8 cellular contexts compared by ENCODE assay signal in the genomic region with DNA sequence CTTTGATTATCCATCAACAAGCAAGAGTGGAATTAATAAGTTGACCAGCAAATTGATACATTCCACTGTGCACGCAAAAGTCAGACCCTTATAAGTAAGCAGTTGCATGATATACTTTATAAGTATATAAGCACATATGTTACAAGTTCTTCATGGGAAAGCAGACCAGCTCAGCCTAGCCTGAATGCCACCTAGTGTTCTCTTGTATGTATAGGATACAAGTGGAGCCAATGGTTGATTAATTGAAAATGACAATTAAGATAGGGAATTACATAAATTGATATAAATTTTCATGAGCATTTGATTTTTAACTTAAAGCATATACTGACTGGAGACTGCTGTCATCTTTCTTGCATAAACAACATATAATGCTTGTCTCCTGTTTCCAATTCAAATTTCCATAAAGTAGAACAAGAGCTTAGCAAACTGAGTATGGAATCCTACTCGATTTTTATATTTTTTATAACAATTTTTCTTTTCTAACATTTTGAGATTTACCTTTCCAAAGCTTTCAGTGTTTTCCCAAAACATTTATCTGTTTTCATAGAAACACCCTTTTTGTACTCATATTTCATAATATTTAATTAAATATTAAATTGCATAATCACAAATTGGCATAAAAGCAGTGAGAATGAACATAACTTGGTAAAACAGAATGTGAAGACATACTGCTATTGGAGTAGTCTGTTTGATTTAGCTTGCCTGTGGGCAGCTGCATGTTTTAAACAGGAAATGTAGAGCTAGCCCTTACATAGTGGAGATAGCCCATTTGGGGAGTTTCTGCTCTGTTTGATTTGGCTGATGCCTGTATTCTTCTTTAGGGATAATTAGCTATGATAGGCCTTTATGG.
DNase-seq lines count a peak whose midpoint lies in the region; ATAC-seq and TF ChIP-seq lines count a peak whose summit lies in the region.

No MANE protein-coding gene starts in this region.

- DNase-seq in DND-41 (no peak), KBM-7 (peak; percentile 30), SKM-1 (lab: John Stamatoyannopoulos, UW; ENCODE audit: unreplicated experiment) (peak; percentile 5), foreskin keratinocyte (peak in 1 of 2 donors; percentile 34), skeletal muscle cell (ENCODE audit: low read depth) (peak; percentile 25)

- no peak overlapping the region for H3K4me3 ChIP-seq in DND-41 (ENCODE audit: low read depth in 1 of 2, low read length in 2 of 2)
- H3K4me3 ChIP-seq in skeletal muscle cell (ENCODE audit: low read depth, low read length): no peak overlapping the region

- H3K9ac ChIP-seq in DND-41 (ENCODE audit: low read depth, low read length): no peak overlapping the region

- in situ Hi-C loops in KBM-7 (cut with MboI; ENCODE audit: low pct_unique_long_range_greater_than_20kb, low sequenced_read_pairs): no loop called here

- H3K27ac ChIP-seq in DND-41 (ENCODE audit: low read length): no peak overlapping the region
- no peak overlapping the region for H3K27ac ChIP-seq in foreskin keratinocyte

- no peak overlapping the region for H3K4me2 ChIP-seq in DND-41 (ENCODE audit: insufficient read depth, low read length)

- no peaks in the 10 kb centered on the region for H3K4me1 ChIP-seq in DND-41 (ENCODE audit: insufficient read depth, low read length)
- peaks cover 13% of the 10 kb centered on the region for H3K4me1 ChIP-seq in foreskin keratinocyte

- H3K27me3 ChIP-seq in DND-41 (ENCODE audit: insufficient read depth, low read length, poor library complexity) (no peaks in the 10 kb centered on the region), foreskin keratinocyte (no peaks in the 10 kb centered on the region)

- H3K79me2 ChIP-seq in DND-41 (ENCODE audit: insufficient read depth, low read length): no peaks in the 10 kb centered on the region

- no peaks in the 10 kb centered on the region for H4K20me1 ChIP-seq in DND-41 (ENCODE audit: insufficient read depth, low read length)

- no peaks in the 10 kb centered on the region for H3K9me3 ChIP-seq in DND-41 (ENCODE audit: insufficient read depth, low read length, severe bottlenecking)

- ATAC-seq in DND-41 (ENCODE audit: insufficient read depth, low read depth) (peak; percentile 63; the same call in 2 of the 3 replicates), foreskin keratinocyte (peak; percentile 44), GM19467 (IDR thresholded peaks at IDR 0.05; ENCODE audit: unreplicated experiment) (no peak), GM18517 (IDR thresholded peaks at IDR 0.05; ENCODE audit: unreplicated experiment) (no peak), HG03378 (IDR thresholded peaks at IDR 0.05; ENCODE audit: unreplicated experiment) (no peak)

- TF ChIP-seq CTCF in DND-41 (IDR thresholded peaks at IDR 0.05; ENCODE audit: borderline replicate concordance, extremely low read depth, low read length, poor library complexity, severe bottlenecking) (peak; percentile 51), foreskin keratinocyte (conservative IDR thresholded peaks at IDR 0.05) (peak; percentile 77)

- no peaks in the 10 kb centered on the region for H3K36me3 ChIP-seq in DND-41 (ENCODE audit: insufficient read depth, low read length)

- no peak overlapping the region for H2AFZ ChIP-seq in DND-41 (ENCODE audit: low read depth, low read length)

Comparison
In these comparisons a context has a peak if more than half of its experiments do, and no peak if none do; other contexts are left out.
1. ATAC-seq: peak in DND-41 (single experiment) and foreskin keratinocyte (single experiment); none in GM19467 (single experiment), GM18517 (single experiment) and HG03378 (single experiment).